24 cellular contexts compared by ENCODE assay signal in genomic region chr17:69188796-69189195, GRCh38. TPM values are rescaled to one million over a fixed set of nuclear protein-coding genes. Genes with fewer than 3 reads are reported as not detected.
DNase-seq lines count a peak whose midpoint lies in the region; ATAC-seq, FAIRE-seq and TF ChIP-seq lines count a peak whose summit lies in the region.
"Had no signal": no experiment of that assay in that cellular context is flagged by ENCODE, and none has a peak within 500 bp of the region (broad histone marks: within the 10 kb centered on the region; RNA-seq: fewer than 3 reads in every experiment).

No MANE protein-coding gene starts in this region.

- no peak for TF ChIP-seq RAD21 in K562 (CRISPR knock-in tag; conservative IDR thresholded peaks at IDR 0.05 in 1 of 2, IDR thresholded peaks at IDR 0.05 in 1 of 2)

- no peak overlapping the region for H3K4me3 ChIP-seq in K562
- no peak overlapping the region for H3K4me3 ChIP-seq in neural progenitor cell
- no peak overlapping the region for H3K4me3 ChIP-seq in gastrocnemius medialis
- no peak overlapping the region for H3K4me3 ChIP-seq in suprapubic skin
- H3K4me3 ChIP-seq: A549; BLaER1 treated with 17β-estradiol and CSF1 and Interleukin-3, amounts not matched to agents 10 nM and 100 nM had no signal

- TF ChIP-seq EP300 in K562 (IDR thresholded peaks at IDR 0.05; ENCODE audit: low read length) (no peak), suprapubic skin (IDR thresholded peaks at IDR 0.05) (no peak)

- FAIRE-seq in K562 (lab: Jason Lieb, UNC) = no peak
- FAIRE-seq: A549, D721Med, G401.6, GM12891, GM19239 had no signal

- in situ Hi-C loops in K562 (cut with MboI) = no loop called here
- in situ Hi-C loops in gastrocnemius medialis (cut with MboI; ENCODE audit: low sequenced_read_pairs in 4 of 4) = loop anchor here in 1 of 4 donors (25.0 kb wide), 1 partner anchor 99 kb away; no protein-coding TSS in a partner anchor

- no peak overlapping the region for H3K4me2 ChIP-seq in K562 (ENCODE audit: insufficient read depth, low read length)
- H3K4me2 ChIP-seq in neural progenitor cell = no peak overlapping the region
- H3K4me2 ChIP-seq: A549; BLaER1 treated with 17β-estradiol and CSF1 and Interleukin-3, amounts not matched to agents 10 nM and 100 nM had no signal

- POLR2A ChIA-PET in HEK293T (lab: Yijun Ruan, JAX) (no interaction called here), K562 (lab: Yijun Ruan, JAX) (interaction anchor here (1.7 kb wide), 1 partner anchor 11 kb away, joined by 4 read pairs; no protein-coding TSS in a partner anchor)

- no peaks in the 10 kb centered on the region for H4K20me1 ChIP-seq in K562 (replicated peaks; ENCODE audit: control insufficient read depth, insufficient read depth, low read length)
- H4K20me1 ChIP-seq in neural progenitor cell (ENCODE audit: low read depth) = no peaks in the 10 kb centered on the region
- H4K20me1 ChIP-seq: BLaER1 treated with 17β-estradiol and CSF1 and Interleukin-3, amounts not matched to agents 10 nM and 100 nM had no signal

- 55% methylated on average over 2 of the region's 2 CpGs for WGBS in K562 (ENCODE audit: insufficient coverage, low coverage, missing lambda C conversion rate)
- 78% methylated on average over 2 of the region's 2 CpGs for WGBS in suprapubic skin

- intact Hi-C loops in K562 (cut with micrococcal nuclease) (no loop called here), gastrocnemius medialis (cut with DNase I; ENCODE audit: low total_unique reads) (no loop called here)

- H3K9me3 ChIP-seq in K562 (replicated peaks; ENCODE audit: control insufficient read depth, insufficient read depth, low read depth, low read length) (no peaks in the 10 kb centered on the region), neural progenitor cell (ENCODE audit: low read depth) (no peaks in the 10 kb centered on the region), gastrocnemius medialis (no peaks in the 10 kb centered on the region), suprapubic skin (no peaks in the 10 kb centered on the region)
- H3K9me3 ChIP-seq: A549; BLaER1 treated with 17β-estradiol and CSF1 and Interleukin-3, amounts not matched to agents 10 nM and 100 nM; Caco-2 had no signal

- no peak for TF ChIP-seq CTCF in K562 (IDR thresholded peaks at IDR 0.05 in 2 of 3, conservative IDR thresholded peaks at IDR 0.05 in 1 of 3; ENCODE audit: insufficient read depth in 2 of 3, low read depth in 1 of 3, low read length in 3 of 3)
- TF ChIP-seq CTCF in nephron progenitor cell (IDR thresholded peaks at IDR 0.05) = no peak
- TF ChIP-seq CTCF in neural progenitor cell (IDR thresholded peaks at IDR 0.05) = no peak
- TF ChIP-seq CTCF in gastrocnemius medialis (IDR thresholded peaks at IDR 0.05 in 4 of 5, conservative IDR thresholded peaks at IDR 0.05 in 1 of 5) = no peak
- no peak for TF ChIP-seq CTCF in suprapubic skin (IDR thresholded peaks at IDR 0.05)

- H3K27ac Mint-ChIP-seq in nephron progenitor cell = peak overlapping the region; percentile 41
- H3K27ac Mint-ChIP-seq in neural progenitor cell = peak overlapping the region; percentile 1
- H3K27ac Mint-ChIP-seq: B cell; CD4-positive, alpha-beta T cell; CD8-positive, alpha-beta T cell had no signal

- no peak for TF ChIP-seq POLR2A in K562 (conservative IDR thresholded peaks at IDR 0.05)
- no peak for TF ChIP-seq POLR2A in gastrocnemius medialis (IDR thresholded peaks at IDR 0.05)
- no peak for TF ChIP-seq POLR2A in suprapubic skin (IDR thresholded peaks at IDR 0.05)

- H3K79me2 ChIP-seq in K562 (ENCODE audit: control insufficient read depth, insufficient read depth, low read length) = no peaks in the 10 kb centered on the region
- no peaks in the 10 kb centered on the region for H3K79me2 ChIP-seq in neural progenitor cell (ENCODE audit: low read depth)

- BruUV-seq in K562 (replicated peaks; lab: Mats Ljungman, UMichigan) = no TSS peak

- no peak overlapping the region for H3K9ac ChIP-seq in K562 (ENCODE audit: insufficient read depth in 1 of 2, low read depth in 2 of 2, low read length in 2 of 2)
- no peak overlapping the region for H3K9ac ChIP-seq in neural progenitor cell
- H3K9ac ChIP-seq: BLaER1 treated with 17β-estradiol and CSF1 and Interleukin-3, amounts not matched to agents 10 nM and 100 nM had no signal

- H3K27me3 Mint-ChIP-seq in nephron progenitor cell (ENCODE audit: low read depth, poor library complexity) (peaks cover 4% of the 10 kb centered on the region), neural progenitor cell (ENCODE audit: insufficient read depth, low read depth) (peaks cover 2% of the 10 kb centered on the region)
- H3K27me3 Mint-ChIP-seq: B cell; CD4-positive, alpha-beta T cell had no signal

- H2AFZ ChIP-seq in K562 (ENCODE audit: low read depth, low read length) (peak overlapping the region; percentile 35; the same call in 1 of the 2 replicates), neural progenitor cell (replicated peaks) (no peak overlapping the region)

- DNase-seq in HEK293T (ENCODE audit: extremely low spot score) (no peak), K562 (ENCODE audit: extremely low read depth in 1 of 4, low spot score in 3 of 4) (no peak), nephron progenitor cell (no peak), neural progenitor cell (ENCODE audit: low spot score) (no peak), gastrocnemius medialis (no peak), HK-2 (ENCODE audit: unreplicated experiment) (no peak), suprapubic skin (ENCODE audit: low spot score in 2 of 2) (no peak)
- DNase-seq: AML-193; Caco-2; Calu3; CD4-positive, alpha-beta T cell; CD8-positive, alpha-beta T cell; DMS79 treated with DMSO at 0.1 percent for 48 hours; GF-D8 had no signal

- H3K36me3 ChIP-seq in K562 (ENCODE audit: control insufficient read depth, insufficient read depth, low read length) (no peaks in the 10 kb centered on the region), neural progenitor cell (no peaks in the 10 kb centered on the region), gastrocnemius medialis (peaks cover 3 to 90% of the 10 kb centered on the region in 2 donors), suprapubic skin (peaks cover 6% of the 10 kb centered on the region)
- H3K36me3 ChIP-seq: BLaER1 treated with 17β-estradiol and CSF1 and Interleukin-3, amounts not matched to agents 10 nM and 100 nM had no signal

- H3K36me3 Mint-ChIP-seq in nephron progenitor cell (ENCODE audit: low read depth) = no peaks in the 10 kb centered on the region
- no peaks in the 10 kb centered on the region for H3K36me3 Mint-ChIP-seq in neural progenitor cell

- no peak for ATAC-seq in K562
- ATAC-seq in gastrocnemius medialis = no peak
- ATAC-seq: A549; CD8-positive, alpha-beta T cell had no signal

- H3K9me1 ChIP-seq in K562 (ENCODE audit: control insufficient read depth, insufficient read depth, low read length) = no peaks in the 10 kb centered on the region

- H3K9me3 Mint-ChIP-seq in nephron progenitor cell = no peaks in the 10 kb centered on the region
- no peaks in the 10 kb centered on the region for H3K9me3 Mint-ChIP-seq in neural progenitor cell
- H3K9me3 Mint-ChIP-seq: CD4-positive, alpha-beta T cell; CD8-positive, alpha-beta T cell had no signal

- no peak overlapping the region for H3K4me3 Mint-ChIP-seq in nephron progenitor cell
- H3K4me3 Mint-ChIP-seq in neural progenitor cell = no peak overlapping the region
- H3K4me3 Mint-ChIP-seq: B cell; CD4-positive, alpha-beta T cell; CD8-positive, alpha-beta T cell had no signal

- H3K4me1 Mint-ChIP-seq in nephron progenitor cell (peaks cover 33% of the 10 kb centered on the region), neural progenitor cell (peaks cover 25% of the 10 kb centered on the region)
- H3K4me1 Mint-ChIP-seq: B cell had no signal

- H3K27ac ChIP-seq in K562 (ENCODE audit: extremely low read depth, low read depth, low read length) (no peak overlapping the region), neural progenitor cell (no peak overlapping the region), gastrocnemius medialis (no peak overlapping the region), suprapubic skin (no peak overlapping the region)
- H3K27ac ChIP-seq: 22Rv1; A549; BLaER1 treated with 17β-estradiol and CSF1 and Interleukin-3, amounts not matched to agents 10 nM and 100 nM; C4-2B had no signal

- no peaks in the 10 kb centered on the region; a peak in 1 of 5 replicates for H3K4me1 ChIP-seq in K562 (replicated peaks in 1 of 2; ENCODE audit: control insufficient read depth in 2 of 2, insufficient read depth in 2 of 2, low read length in 2 of 2)
- H3K4me1 ChIP-seq in neural progenitor cell = peaks cover 10% of the 10 kb centered on the region
- H3K4me1 ChIP-seq in gastrocnemius medialis = no peaks in the 10 kb centered on the region
- H3K4me1 ChIP-seq in suprapubic skin = no peaks in the 10 kb centered on the region
- H3K4me1 ChIP-seq: A549, Caco-2 had no signal

- H3K27me3 ChIP-seq in K562 (ENCODE audit: control insufficient read depth in 2 of 2, insufficient read depth in 2 of 2, low read length in 2 of 2) (no peaks in the 10 kb centered on the region), neural progenitor cell (no peaks in the 10 kb centered on the region), gastrocnemius medialis (no peaks in the 10 kb centered on the region), suprapubic skin (no peaks in the 10 kb centered on the region)
- H3K27me3 ChIP-seq: BLaER1 treated with 17β-estradiol and CSF1 and Interleukin-3, amounts not matched to agents 10 nM and 100 nM had no signal

- CTCF ChIA-PET in HEK293T (lab: Yijun Ruan, JAX) = interaction anchor here (0.7 kb wide), 1 partner anchor 1320 kb away, joined by 3 read pairs; no protein-coding TSS in a partner anchor
- CTCF ChIA-PET in K562 (lab: Yijun Ruan, JAX; ENCODE audit: low intra/inter-chr PET ratio) = no interaction called here

- H3F3A ChIP-seq in neural progenitor cell (ENCODE audit: low read depth) = no peaks in the 10 kb centered on the region

RNA-seq across cellular contexts. Expression of gene ABCA10, which starts 39.8 kb away (rescaled TPM):
- total RNA-seq in K562 (2011; cell fraction: chromatin; rRNA removed; ENCODE audit: low replicate concordance) = 0.16 TPM in 1 of 2 replicates, not detected in the other
- not detected in 2 replicates for total RNA-seq in K562 (2011; cell fraction: nucleolus; rRNA removed)
- not detected in 2 replicates for total RNA-seq in K562 (2011; cell fraction: nucleoplasm; rRNA removed)
- 0.12 and 0.45 TPM in 2 replicates for total RNA-seq in K562 (2014; rRNA removed)
- 0.15 TPM in 1 of 2 replicates, not detected in the other for total RNA-seq in K562 (2014; rRNA removed; fragmentation: Illumina TruSeq; extraction: Trizol)
- total RNA-seq in K562 (2015; rRNA removed; fragmentation: Illumina TruSeq; extraction: Trizol) = not detected in 2 replicates
- 0.09 and 0.16 TPM in 2 replicates for total RNA-seq in K562 (2021)
- 0.03 and 0.04 TPM in 2 replicates for polyA plus RNA-seq in K562 (2011; rRNA removed)
- 0.03 and 0.04 TPM in 2 replicates for polyA plus RNA-seq in K562 (2011; cell fraction: cytosol; rRNA removed)
- polyA plus RNA-seq in K562 (2011; cell fraction: nucleus; rRNA removed) = 0.08 TPM in 1 of 2 replicates, not detected in the other
- polyA plus RNA-seq in K562 (2012) = 0.05 and 0.10 TPM in 2 replicates
- 0.15 TPM in 1 of 2 replicates, not detected in the other for polyA plus RNA-seq in K562 (2014; fragmentation: Illumina TruSeq; extraction: Trizol)
- under 1 TPM; 0.13 to 0.17 TPM for polyA plus RNA-seq in K562 (2014; fragmentation: Nextera tagmentation; extraction: Ambion mirVana)
- 0.36 TPM in 1 of 2 replicates, not detected in the other for polyA plus RNA-seq in K562 (2014; rRNA removed)
- not detected in 2 replicates for polyA minus RNA-seq in K562 (2011; rRNA and poly(A)+ RNA removed)
- polyA minus RNA-seq in K562 (2011; cell fraction: cytosol; rRNA and poly(A)+ RNA removed) = not detected in 2 replicates
- polyA minus RNA-seq in K562 (2011; cell fraction: nucleus; rRNA and poly(A)+ RNA removed) = 0.11 TPM in 1 of 2 replicates, not detected in the other
- 0.09 and 0.21 TPM in 2 replicates for total RNA-seq in neural progenitor cell (ENCODE audit: low replicate concordance)
- total RNA-seq in gastrocnemius medialis = 10 to 100 TPM in 1 of 4 donors, 1 to 10 TPM in 3; 2.6 to 39.3 (median 5.2) TPM
- 10 to 100 TPM in 2 of 4 donors, 1 to 10 TPM in 2; 1.5 to 19.1 (median 10.3) TPM for total RNA-seq in suprapubic skin
- total RNA-seq: Caco-2 had no signal

RNA-seq across cellular contexts. Expression of gene ABCA6, which starts 47.1 kb away (rescaled TPM):
- total RNA-seq in K562 (2011; cell fraction: chromatin; rRNA removed; ENCODE audit: low replicate concordance) = 0.37 and 1.0 TPM in 2 replicates
- 0.17 and 0.39 TPM in 2 replicates for total RNA-seq in K562 (2011; cell fraction: nucleolus; rRNA removed)
- 0.31 and 0.59 TPM in 2 replicates for total RNA-seq in K562 (2011; cell fraction: nucleoplasm; rRNA removed)
- 0.12 and 0.23 TPM in 2 replicates for total RNA-seq in K562 (2014; rRNA removed)
- 0.22 and 0.29 TPM in 2 replicates for total RNA-seq in K562 (2014; rRNA removed; fragmentation: Illumina TruSeq; extraction: Trizol)
- 0.11 and 0.34 TPM in 2 replicates for total RNA-seq in K562 (2015; rRNA removed; fragmentation: Illumina TruSeq; extraction: Trizol)
- total RNA-seq in K562 (2021) = 0.02 and 0.73 TPM in 2 replicates
- 0.15 and 0.17 TPM in 2 replicates for polyA plus RNA-seq in K562 (2011; rRNA removed)
- 0.04 and 0.09 TPM in 2 replicates for polyA plus RNA-seq in K562 (2011; cell fraction: cytosol; rRNA removed)
- 0.13 and 0.25 TPM in 2 replicates for polyA plus RNA-seq in K562 (2011; cell fraction: nucleus; rRNA removed)
- 0.14 TPM in 2 replicates for polyA plus RNA-seq in K562 (2012)
- 0.06 and 0.12 TPM in 2 replicates for polyA plus RNA-seq in K562 (2014; fragmentation: Illumina TruSeq; extraction: Trizol)
- polyA plus RNA-seq in K562 (2014; fragmentation: Nextera tagmentation; extraction: Ambion mirVana) = under 1 TPM; 0.08 to 0.15 TPM
- polyA plus RNA-seq in K562 (2014; rRNA removed) = 0.05 and 0.13 TPM in 2 replicates
- 0.15 and 0.21 TPM in 2 replicates for polyA minus RNA-seq in K562 (2011; rRNA and poly(A)+ RNA removed)
- not detected in 2 replicates for polyA minus RNA-seq in K562 (2011; cell fraction: cytosol; rRNA and poly(A)+ RNA removed)
- 0.13 and 0.44 TPM in 2 replicates for polyA minus RNA-seq in K562 (2011; cell fraction: nucleus; rRNA and poly(A)+ RNA removed)
- total RNA-seq in neural progenitor cell (ENCODE audit: low replicate concordance) = not detected in 2 replicates
- total RNA-seq in gastrocnemius medialis = 10 to 100 TPM; 12.8 to 82.3 (median 15.7) TPM
- total RNA-seq in suprapubic skin = 10 to 100 TPM in 2 of 4 donors, 1 to 10 TPM in 2; 6.6 to 43.0 (median 17.8) TPM
- total RNA-seq: A172, Calu3 had no signal
